Comparison of ENCODE assay signal across 21 cellular contexts in the genomic region with DNA sequence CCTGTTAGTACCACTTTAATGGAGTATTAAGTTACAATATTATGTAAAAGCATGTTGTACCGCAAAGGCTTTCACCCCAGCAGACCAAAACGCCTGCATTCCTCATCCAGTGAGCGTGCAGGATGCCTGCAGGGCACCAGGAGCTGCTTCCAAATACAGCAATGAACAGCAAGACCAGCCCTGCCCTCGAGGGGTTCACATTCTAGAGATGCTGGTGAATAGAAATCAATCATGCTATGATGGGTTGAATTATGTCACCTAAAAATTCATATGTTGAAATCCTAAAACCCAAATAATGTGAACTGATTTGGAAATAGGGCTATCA.
"Had no signal": no experiment of that assay in that cellular context is flagged by ENCODE, and none has a peak within 500 bp of the region (broad histone marks: within the 10 kb centered on the region; RNA-seq: fewer than 3 reads in every experiment).

No MANE protein-coding gene starts in this region.

- H3K9me3 ChIP-seq: psoas muscle, thyroid gland, vagina had no signal

- H2AFZ ChIP-seq: parathyroid adenoma had no signal

- H3K27ac ChIP-seq: foreskin keratinocyte, parathyroid adenoma, psoas muscle, sigmoid colon, skin epidermis, suprapubic skin, thyroid gland, upper lobe of left lung, vagina had no signal

- H3K79me2 ChIP-seq: parathyroid adenoma had no signal

- DNase-seq: central memory CD4-positive, alpha-beta T cell; cortex of kidney; erythroblast; foreskin keratinocyte; hippocampal formation; left colon; mucosa of descending colon; naive thymus-derived CD8-positive, alpha-beta T cell; nucleus accumbens; psoas muscle; retina; sigmoid colon; stimulated activated CD4-positive, alpha-beta T cell treated with anti-CD3 and anti-CD28 coated beads, Interleukin-2, amount 100 ng/mL, for 48 hours; stimulated activated naive CD4-positive, alpha-beta T cell treated with Interleukin-2 at 50 U/mL for 16 hours; thyroid gland had no signal

- FAIRE-seq: endothelial cell of umbilical vein had no signal

- H3K27me3 ChIP-seq: foreskin keratinocyte, suprapubic skin, thyroid gland, upper lobe of left lung, vagina had no signal

- H3K36me3 ChIP-seq: sigmoid colon, suprapubic skin, thyroid gland, upper lobe of left lung, vagina had no signal

- H3K27ac Mint-ChIP-seq: naive thymus-derived CD8-positive, alpha-beta T cell had no signal

- H3K9ac ChIP-seq: parathyroid adenoma had no signal

- H3K4me1 ChIP-seq: foreskin keratinocyte, parathyroid adenoma, psoas muscle, sigmoid colon, suprapubic skin, thyroid gland, upper lobe of left lung, vagina had no signal

- H3K4me3 Mint-ChIP-seq: naive thymus-derived CD8-positive, alpha-beta T cell had no signal

- ATAC-seq: foreskin keratinocyte; left colon; mucosa of descending colon; naive thymus-derived CD8-positive, alpha-beta T cell; psoas muscle had no signal

- H3K4me3 ChIP-seq: mucosa of descending colon, psoas muscle, sigmoid colon, skin epidermis, suprapubic skin, thyroid gland, upper lobe of left lung, vagina had no signal
